Comparison of ENCODE assay signal across 15 cellular contexts in the genomic region with DNA sequence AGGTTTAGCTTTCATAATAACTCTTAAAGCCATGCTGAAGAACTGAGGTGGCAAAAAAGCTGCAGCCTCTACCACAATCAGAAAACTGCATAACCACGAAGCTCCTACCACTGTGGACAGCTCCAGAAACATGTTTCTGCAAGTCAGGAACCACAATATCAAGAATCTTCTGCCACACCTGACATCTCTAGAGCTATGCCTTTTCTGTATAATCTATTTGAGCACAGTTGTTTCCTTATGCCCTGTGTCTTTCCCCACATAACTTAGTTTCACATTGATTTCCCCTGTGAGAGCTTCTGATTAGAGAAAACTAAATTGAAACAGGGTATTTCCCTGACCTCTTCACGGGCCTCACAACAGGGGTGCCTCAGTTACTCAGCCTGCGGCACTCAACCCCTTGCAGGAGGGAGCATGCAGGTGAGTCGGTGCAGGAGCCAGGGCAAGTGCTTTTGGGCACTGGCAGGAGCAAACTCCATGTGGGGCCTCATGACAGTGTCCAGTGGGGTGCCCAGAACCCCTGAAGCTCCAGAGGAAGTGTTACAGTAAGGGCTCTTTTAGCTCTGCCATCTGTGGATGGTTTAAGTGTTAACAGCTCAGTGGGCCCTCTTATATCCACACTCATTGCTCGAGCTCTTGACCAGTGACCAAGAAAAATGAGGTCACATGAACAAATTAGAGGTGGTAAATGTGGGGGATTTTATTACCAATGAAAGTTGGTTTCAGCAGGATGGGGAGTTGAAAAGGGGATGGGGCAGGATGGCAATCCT.
A peak's percentile ranks its signal among the peaks of the same experiment; 100 is the strongest.
DNase-seq lines count a peak whose midpoint lies in the region; ATAC-seq, FAIRE-seq and TF ChIP-seq lines count a peak whose summit lies in the region.
"Had no signal": no experiment of that assay in that cellular context is flagged by ENCODE, and none has a peak within 500 bp of the region (broad histone marks: within the 10 kb centered on the region; RNA-seq: fewer than 3 reads in every experiment).

No MANE protein-coding gene starts in this region.

- 68% methylated on average over 5 of the region's 5 CpGs for WGBS in prostate gland

- H3K27me3 ChIP-seq in prostate gland (replicated peaks; ENCODE audit: insufficient read depth) = no peaks in the 10 kb centered on the region
- H3K27me3 ChIP-seq: cardiac muscle cell had no signal

- TF ChIP-seq POLR2A in GM12892 (IDR thresholded peaks at IDR 0.05; ENCODE audit: low read depth, low read length) (no peak), prostate gland (IDR thresholded peaks at IDR 0.05) (no peak)

- no peaks in the 10 kb centered on the region for H3K4me1 ChIP-seq in prostate gland (replicated peaks)

- peak; percentile 53 for FAIRE-seq in GM12892 (lab: Jason Lieb, UNC)
- FAIRE-seq: RCC 7860 had no signal

- intact Hi-C loops in prostate gland (cut with DNase I) = no loop called here

- H3K36me3 ChIP-seq in prostate gland = no peaks in the 10 kb centered on the region
- H3K36me3 ChIP-seq: cardiac muscle cell had no signal

- peak; percentile 70 for ATAC-seq in GM19372 (IDR thresholded peaks at IDR 0.05; ENCODE audit: low read depth, unreplicated experiment)
- peak; percentile 64 for ATAC-seq in HG02763 (IDR thresholded peaks at IDR 0.05; ENCODE audit: unreplicated experiment)
- peak; percentile 84 for ATAC-seq in HG03521 (IDR thresholded peaks at IDR 0.05; ENCODE audit: unreplicated experiment)
- ATAC-seq: GM23338 had no signal

- no peak overlapping the region for H3K4me3 ChIP-seq in prostate gland
- H3K4me3 ChIP-seq: cardiac muscle cell, GM23338 had no signal

- no peak for DNase-seq in GM12892 (ENCODE audit: insufficient read length)
- no peak for DNase-seq in NCI-H774 (lab: John Stamatoyannopoulos, UW)
- DNase-seq in inferior parietal cortex (ENCODE audit: extremely low spot score) = no peak
- no peak for DNase-seq in HCEC 1CT
- DNase-seq in prostate gland (ENCODE audit: low spot score) = no peak
- DNase-seq: EL, islet precursor cell, naive B cell, NCI-H2081 had no signal

- no peaks in the 10 kb centered on the region for H3K9me3 ChIP-seq in prostate gland

- TF ChIP-seq CTCF in prostate gland (IDR thresholded peaks at IDR 0.05) = no peak

- no peak overlapping the region for H3K27ac ChIP-seq in prostate gland
- H3K27ac ChIP-seq: cardiac muscle cell had no signal
